ENCODE assay signal across 15 cellular contexts in the genomic region with DNA sequence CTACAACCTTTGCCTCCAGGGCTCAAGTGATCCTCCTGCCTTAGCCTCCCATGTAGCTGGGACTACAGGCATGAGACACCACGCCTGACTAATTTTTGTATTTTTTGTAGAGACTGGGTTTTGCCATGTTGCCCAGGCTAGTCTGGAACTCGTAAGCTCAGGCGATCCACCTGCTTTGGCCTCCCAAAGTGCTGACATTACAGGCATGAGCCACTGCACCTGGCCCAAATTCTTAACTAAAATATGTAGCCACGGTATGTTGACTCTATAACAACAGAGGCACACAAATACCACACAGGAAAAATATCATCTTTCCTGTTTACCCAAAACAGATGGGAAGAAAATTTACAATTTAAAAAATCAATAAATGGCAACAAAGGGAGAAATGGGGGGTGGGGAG.
A peak's percentile ranks its signal among the peaks of the same experiment; 100 is the strongest.
DNase-seq lines count a peak whose midpoint lies in the region; ATAC-seq and TF ChIP-seq lines count a peak whose summit lies in the region.
"Had no signal": no experiment of that assay in that cellular context is flagged by ENCODE, and none has a peak within 500 bp of the region (broad histone marks: within the 10 kb centered on the region; RNA-seq: fewer than 3 reads in every experiment).

No MANE protein-coding gene starts in this region.

- ATAC-seq in GM21447 (IDR thresholded peaks at IDR 0.05; ENCODE audit: unreplicated experiment) = no peak
- ATAC-seq: GM23338, HCT116 had no signal

- H3K27ac ChIP-seq in VCaP = peak overlapping the region; percentile 15; the same call in 1 of the 2 replicates

- H3K4me1 Mint-ChIP-seq in mesothelial cell of epicardium (peaks cover 13% of the 10 kb centered on the region), progenitor cell of endocrine pancreas (ENCODE audit: low read depth) (peaks cover 5% of the 10 kb centered on the region)
- H3K4me1 Mint-ChIP-seq: H9 had no signal

- no peak for TF ChIP-seq CTCF in VCaP (conservative IDR thresholded peaks at IDR 0.05)
- no peak for TF ChIP-seq CTCF in mesothelial cell of epicardium (IDR thresholded peaks at IDR 0.05; ENCODE audit: unreplicated experiment)
- TF ChIP-seq CTCF in progenitor cell of endocrine pancreas (IDR thresholded peaks at IDR 0.05; ENCODE audit: unreplicated experiment) = no peak

- DNase-seq in mesothelial cell of epicardium (ENCODE audit: low spot score in 2 of 2, unreplicated experiment in 2 of 2) (no peak), progenitor cell of endocrine pancreas (ENCODE audit: low spot score, unreplicated experiment) (no peak), cerebellar nuclear complex (lab: John Stamatoyannopoulos, UW) (no peak)
- no peak for DNase-seq in activated naive CD4-positive, alpha-beta T cell treated with Interleukin-2 at 50 U/mL for 16 hours
- DNase-seq: C1 segment of cervical spinal cord; Calu3; CD4-positive, alpha-beta memory T cell; COR-L47; DMS53; DMS79 treated with DMSO at 0.1 percent for 48 hours; H9 had no signal

- H3K9me3 Mint-ChIP-seq in mesothelial cell of epicardium = no peaks in the 10 kb centered on the region
- H3K9me3 Mint-ChIP-seq in progenitor cell of endocrine pancreas (ENCODE audit: low read depth) = peaks cover 4% of the 10 kb centered on the region
- H3K9me3 Mint-ChIP-seq: GM23338, H9 had no signal

- H3K27me3 Mint-ChIP-seq in mesothelial cell of epicardium (ENCODE audit: low read depth) (no peaks in the 10 kb centered on the region), progenitor cell of endocrine pancreas (no peaks in the 10 kb centered on the region)
- H3K27me3 Mint-ChIP-seq: CD4-positive, alpha-beta memory T cell had no signal

- H3K27ac Mint-ChIP-seq in mesothelial cell of epicardium (peak overlapping the region; percentile 19), progenitor cell of endocrine pancreas (peak overlapping the region; percentile 8)
- H3K27ac Mint-ChIP-seq: CD4-positive, alpha-beta memory T cell had no signal

- H3K36me3 Mint-ChIP-seq in mesothelial cell of epicardium (no peaks in the 10 kb centered on the region), progenitor cell of endocrine pancreas (ENCODE audit: insufficient read depth) (peaks cover 5% of the 10 kb centered on the region)

- H3K4me3 Mint-ChIP-seq in mesothelial cell of epicardium (no peak overlapping the region), progenitor cell of endocrine pancreas (ENCODE audit: low read depth) (no peak overlapping the region)
- H3K4me3 Mint-ChIP-seq: GM23338, H9 had no signal
